Comparison of ENCODE assay signal across 1 cellular context in genomic region chr1:53274026-53274425, GRCh38.
TF ChIP-seq lines count a peak whose summit lies in the region.

No MANE protein-coding gene starts in this region.

TF ChIP-seq in GM12891, 5 proteins besides CTCF, POLR2A, EP300 and RAD21:
- TF ChIP-seq SPI1 (IDR thresholded peaks at IDR 0.05; ENCODE audit: low read depth, low read length) (no peak), POLR2AphosphoS5 (IDR thresholded peaks at IDR 0.05; ENCODE audit: low read depth, low read length) (no peak), TAF1 (IDR thresholded peaks at IDR 0.05; ENCODE audit: low read depth, low read length) (no peak), PAX5 (IDR thresholded peaks at IDR 0.05; ENCODE audit: insufficient read depth, low read length, severe bottlenecking) (no peak), POU2F2 (IDR thresholded peaks at IDR 0.05; ENCODE audit: low read depth, low read length) (no peak)
